In genomic region chr1:10122926-10123325, GRCh38 we compare ENCODE assay signal across 11 cellular contexts.
A peak's percentile ranks its signal among the peaks of the same experiment; 100 is the strongest.
DNase-seq lines count a peak whose midpoint lies in the region; ATAC-seq and TF ChIP-seq lines count a peak whose summit lies in the region.
"Had no signal": no experiment of that assay in that cellular context is flagged by ENCODE, and none has a peak within 500 bp of the region (broad histone marks: within the 10 kb centered on the region; RNA-seq: fewer than 3 reads in every experiment).

No MANE protein-coding gene starts in this region.

- no peaks in the 10 kb centered on the region for H3K4me1 Mint-ChIP-seq in nephron

- H3K9me3 Mint-ChIP-seq in nephron = no peaks in the 10 kb centered on the region
- H3K9me3 Mint-ChIP-seq: activated T-cell treated with anti-CD3 and anti-CD28 coated beads, Interleukin-2, amount 50 U/mL, for 72 hours; brain had no signal

- H3K27me3 ChIP-seq in dorsolateral prefrontal cortex (no peaks in the 10 kb centered on the region), aorta (ENCODE audit: control insufficient read depth in 1 of 2, insufficient read depth in 2 of 2, low read length in 1 of 2) (no peaks in the 10 kb centered on the region)

- no peak for TF ChIP-seq CTCF in dorsolateral prefrontal cortex (IDR thresholded peaks at IDR 0.05 in 54 of 56, conservative IDR thresholded peaks at IDR 0.05 in 2 of 56; ENCODE audit: low read depth in 1 of 56, partially characterized antibody in 56 of 56)
- no peak for TF ChIP-seq CTCF in nephron (IDR thresholded peaks at IDR 0.05; ENCODE audit: unreplicated experiment in 3 of 3)
- no peak for TF ChIP-seq CTCF in GM20000 (IDR thresholded peaks at IDR 0.05; ENCODE audit: extremely low read depth, missing control alignments)

- peaks cover 35% of the 10 kb centered on the region for H3K36me3 Mint-ChIP-seq in nephron (ENCODE audit: low read depth)

- no peaks in the 10 kb centered on the region for H3K27me3 Mint-ChIP-seq in nephron (ENCODE audit: low read depth)
- H3K27me3 Mint-ChIP-seq: brain had no signal

- no peaks in the 10 kb centered on the region for H3K36me3 ChIP-seq in aorta (ENCODE audit: control insufficient read depth in 1 of 2, insufficient read depth in 2 of 2, low read length in 1 of 2)

- no peaks in the 10 kb centered on the region for H3K9me3 ChIP-seq in aorta (ENCODE audit: control insufficient read depth, low read length)

- DNase-seq in M059J (ENCODE audit: low read depth) (peak; percentile 91), dorsolateral prefrontal cortex (no peak), aorta (peak; percentile 78 to 87), Right ventricle myocardium inferior (ENCODE audit: missing footprints) (no peak), medulla oblongata (ENCODE audit: extremely low spot score) (no peak), GM20000 (ENCODE audit: low spot score) (no peak)
- DNase-seq: activated CD4-positive, CD25-positive, alpha-beta regulatory T cell treated with anti-CD3 and anti-CD28 coated beads, Interleukin-2, amount 50 U/mL, for 72 hours; activated T-cell treated with anti-CD3 and anti-CD28 coated beads, Interleukin-2, amount 50 U/mL, for 72 hours; hippocampal formation had no signal

- no peak overlapping the region for H3K4me3 Mint-ChIP-seq in nephron
- H3K4me3 Mint-ChIP-seq: activated T-cell treated with anti-CD3 and anti-CD28 coated beads, Interleukin-2, amount 50 U/mL, for 72 hours; brain had no signal

- H3K27ac Mint-ChIP-seq in nephron = peak overlapping the region in 2 of 3 experiments; percentile 57 to 91
- H3K27ac Mint-ChIP-seq: activated T-cell treated with anti-CD3 and anti-CD28 coated beads, Interleukin-2, amount 50 U/mL, for 72 hours; brain had no signal

- no peaks in the 10 kb centered on the region for H3K4me1 ChIP-seq in aorta (ENCODE audit: control insufficient read depth in 1 of 2, insufficient read depth in 2 of 2, low read length in 2 of 2)

- H3K27ac ChIP-seq in dorsolateral prefrontal cortex (peak overlapping the region in 35 of 59 donors; percentile 4 to 99 (median 53)), aorta (ENCODE audit: low read depth in 1 of 2, low read length in 2 of 2) (peak overlapping the region in 1 of 2 donors; percentile 5)

- intact Hi-C loops in dorsolateral prefrontal cortex (cut with DNase I) (no loop called here), aorta (cut with DNase I) (loop anchor here (1.0 to 10.0 kb wide), 3 partner anchors 15 to 178 kb away; partner anchors contain the start of genes LZIC (in 1 of the 2), NMNAT1 (in 1 of the 2) and UBE4B (in 1 of the 2)), Right ventricle myocardium inferior (cut with DNase I) (no loop called here)

- H3K4me3 ChIP-seq in dorsolateral prefrontal cortex = no peak overlapping the region
- no peak overlapping the region for H3K4me3 ChIP-seq in aorta (ENCODE audit: low read length in 2 of 2)

- WGBS in aorta, 2 donors = 0 to 9% methylated on average over 10 of the region's 10 CpGs

- ATAC-seq in aorta (ENCODE audit: low FRiP score) (peak; percentile 67), Right ventricle myocardium inferior (no peak)
- ATAC-seq: activated T-cell treated with anti-CD3 and anti-CD28 coated beads, Interleukin-2, amount 50 U/mL, for 72 hours had no signal

Comparison
In these comparisons a context has a peak if more than half of its experiments do, and no peak if none do; other contexts are left out.
1. DNase-seq: peak in M059J (single experiment) and aorta (2 of 2); none in dorsolateral prefrontal cortex (0 of 10), Right ventricle myocardium inferior (single experiment), medulla oblongata (single experiment) and GM20000 (single experiment).
2. intact Hi-C loops: an anchor here in aorta (1.0 to 10.0 kb wide); none called in dorsolateral prefrontal cortex and Right ventricle myocardium inferior.